Comparison of ENCODE assay signal across 16 cellular contexts in the genomic region with DNA sequence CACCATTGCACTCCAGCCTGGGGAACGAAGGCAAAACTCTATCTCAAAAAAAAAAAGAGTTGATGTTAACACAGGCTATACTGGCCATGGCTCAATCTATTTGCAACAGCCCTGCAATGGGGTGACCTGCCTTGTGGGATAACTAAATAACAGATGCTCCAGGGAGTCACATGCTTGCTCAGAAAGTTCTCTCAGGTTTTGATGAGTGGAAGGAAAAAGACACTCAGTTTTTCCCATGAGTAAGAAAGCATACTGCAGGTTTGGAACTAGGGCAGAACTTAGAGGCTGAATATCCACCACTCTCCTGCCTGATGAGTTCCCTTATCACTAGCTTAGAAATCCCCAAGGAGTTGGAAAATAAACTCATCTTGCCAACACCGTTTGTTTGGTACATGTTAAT. TPM values are rescaled to one million over a fixed set of nuclear protein-coding genes. Genes with fewer than 3 reads are reported as not detected.
DNase-seq lines count a peak whose midpoint lies in the region; ATAC-seq, FAIRE-seq and TF ChIP-seq lines count a peak whose summit lies in the region.
"Had no signal": no experiment of that assay in that cellular context is flagged by ENCODE, and none has a peak within 500 bp of the region (broad histone marks: within the 10 kb centered on the region; RNA-seq: fewer than 3 reads in every experiment).

No MANE protein-coding gene starts in this region.

- H3K9ac ChIP-seq in HepG2 (ENCODE audit: insufficient read depth, low read depth, low read length) = no peak overlapping the region
- H3K9ac ChIP-seq: GM23248 had no signal

- DNase-seq in activated CD4-positive, alpha-beta T cell treated with anti-CD3 and anti-CD28 coated beads for 48 hours = peak; percentile 47
- DNase-seq in activated CD4-positive, alpha-beta T cell treated with anti-CD3 and anti-CD28 coated beads, Interleukin-2, amount 50 U/mL, for 48 hours = no peak
- DNase-seq in HepG2 (ENCODE audit: low spot score) (no peak), right lobe of liver (no peak), pons (ENCODE audit: low spot score) (no peak)
- DNase-seq in activated T-helper 2 cell treated with anti-CD3 and anti-CD28 coated beads, Interferon-gamma antibody, Interleukin-2, Interleukin-4, amounts not matched to agents 10 μg/mL and 5 μg/mL and 100 μg/mL, durations not matched to agents 14 hours and 24 hours and 36 hours (ENCODE audit: low spot score) = no peak
- DNase-seq in stimulated activated naive CD8-positive, alpha-beta T cell treated with anti-CD3 and anti-CD28 coated beads, Interleukin-15, amount 100 ng/mL, for 72 hours = no peak
- DNase-seq: CD8-positive, alpha-beta memory T cell; DMS79; GM23248; NCI-H1105 treated with DMSO at 0.1 percent for 48 hours; NCI-H187; NCI-H226; NCI-H524 treated with DMSO at 0.1 percent for 48 hours had no signal

- H3K27me3 ChIP-seq in HepG2 (ENCODE audit: control insufficient read depth in 1 of 2, insufficient read depth in 2 of 2, low read length in 2 of 2) = no peaks in the 10 kb centered on the region
- H3K27me3 ChIP-seq in right lobe of liver = no peaks in the 10 kb centered on the region

- H3K27me3 Mint-ChIP-seq in activated T-helper 2 cell treated with anti-CD3 and anti-CD28 coated beads, Interferon-gamma antibody, Interleukin-2, Interleukin-4, amounts not matched to agents 10 μg/mL and 5 μg/mL and 100 μg/mL, durations not matched to agents 14 hours and 24 hours and 36 hours (ENCODE audit: low read depth) = no peaks in the 10 kb centered on the region
- no peaks in the 10 kb centered on the region for H3K27me3 Mint-ChIP-seq in stimulated activated naive CD8-positive, alpha-beta T cell treated with anti-CD3 and anti-CD28 coated beads, Interleukin-15, amount 100 ng/mL, for 72 hours
- H3K27me3 Mint-ChIP-seq: CD8-positive, alpha-beta memory T cell had no signal

- H3K4me2 ChIP-seq in HepG2 (ENCODE audit: low read depth, low read length) = no peak overlapping the region

- H4K20me1 ChIP-seq in HepG2 (ENCODE audit: insufficient read depth, low read length) = no peaks in the 10 kb centered on the region

- TF ChIP-seq EP300 in HepG2 (IDR thresholded peaks at IDR 0.05; ENCODE audit: low read depth in 2 of 2, low read length in 2 of 2) (no peak), HepG2 (CRISPR knock-in tag; IDR thresholded peaks at IDR 0.05; ENCODE audit: borderline replicate concordance) (no peak)

- intact Hi-C loops in HepG2 (cut with micrococcal nuclease; ENCODE audit: unreplicated experiment) = no loop called here
- intact Hi-C loops in right lobe of liver (cut with DNase I) = no loop called here
- intact Hi-C loops in activated T-helper 2 cell treated with anti-CD3 and anti-CD28 coated beads, Interferon-gamma antibody, Interleukin-2, Interleukin-4, amounts not matched to agents 10 μg/mL and 5 μg/mL and 100 μg/mL, durations not matched to agents 14 hours and 24 hours and 36 hours (cut with micrococcal nuclease) = loop anchor here (1.0 to 2.0 kb wide), 2 partner anchors 8 to 17 kb away; partner anchors contain the start of gene WSB2

- H3K36me3 ChIP-seq in HepG2 (replicated peaks in 1 of 2; ENCODE audit: control insufficient read depth in 1 of 2, insufficient read depth in 2 of 2, low read length in 2 of 2) (peaks cover 17 to 33% of the 10 kb centered on the region in 2 experiments), right lobe of liver (peaks cover 4 to 23% (median 12%) of the 10 kb centered on the region in 4 donors)

- H2AFZ ChIP-seq in HepG2 (ENCODE audit: low read length) = no peak overlapping the region
- H2AFZ ChIP-seq: GM23248 had no signal

- peaks cover 4% of the 10 kb centered on the region for H3K9me3 Mint-ChIP-seq in activated T-helper 2 cell treated with anti-CD3 and anti-CD28 coated beads, Interferon-gamma antibody, Interleukin-2, Interleukin-4, amounts not matched to agents 10 μg/mL and 5 μg/mL and 100 μg/mL, durations not matched to agents 14 hours and 24 hours and 36 hours
- no peaks in the 10 kb centered on the region for H3K9me3 Mint-ChIP-seq in stimulated activated naive CD8-positive, alpha-beta T cell treated with anti-CD3 and anti-CD28 coated beads, Interleukin-15, amount 100 ng/mL, for 72 hours
- H3K9me3 Mint-ChIP-seq: CD8-positive, alpha-beta memory T cell had no signal

- TF ChIP-seq POLR2A in HepG2 (IDR thresholded peaks at IDR 0.05; ENCODE audit: insufficient read depth in 1 of 2, low read depth in 2 of 2, low read length in 2 of 2) = no peak
- no peak for TF ChIP-seq POLR2A in right lobe of liver (IDR thresholded peaks at IDR 0.05)

- H3K4me1 Mint-ChIP-seq in activated T-helper 2 cell treated with anti-CD3 and anti-CD28 coated beads, Interferon-gamma antibody, Interleukin-2, Interleukin-4, amounts not matched to agents 10 μg/mL and 5 μg/mL and 100 μg/mL, durations not matched to agents 14 hours and 24 hours and 36 hours (ENCODE audit: low read depth) = peaks cover 38% of the 10 kb centered on the region
- peaks cover 39% of the 10 kb centered on the region for H3K4me1 Mint-ChIP-seq in stimulated activated naive CD8-positive, alpha-beta T cell treated with anti-CD3 and anti-CD28 coated beads, Interleukin-15, amount 100 ng/mL, for 72 hours

- H3K4me3 Mint-ChIP-seq in activated T-helper 2 cell treated with anti-CD3 and anti-CD28 coated beads, Interferon-gamma antibody, Interleukin-2, Interleukin-4, amounts not matched to agents 10 μg/mL and 5 μg/mL and 100 μg/mL, durations not matched to agents 14 hours and 24 hours and 36 hours (ENCODE audit: low read depth) = peak overlapping the region; percentile 35
- H3K4me3 Mint-ChIP-seq in stimulated activated naive CD8-positive, alpha-beta T cell treated with anti-CD3 and anti-CD28 coated beads, Interleukin-15, amount 100 ng/mL, for 72 hours = peak overlapping the region in 1 of 2 donors; percentile 44
- H3K4me3 Mint-ChIP-seq: CD8-positive, alpha-beta memory T cell had no signal

- TF ChIP-seq CTCF in HepG2 (CRISPR knock-in tag; IDR thresholded peaks at IDR 0.05) = no peak
- no peak for TF ChIP-seq CTCF in right lobe of liver (IDR thresholded peaks at IDR 0.05)

- peaks cover 11% of the 10 kb centered on the region for H3K4me1 ChIP-seq in HepG2 (ENCODE audit: insufficient read depth, low read length)
- H3K4me1 ChIP-seq in right lobe of liver = no peaks in the 10 kb centered on the region

- FAIRE-seq in HepG2 (lab: Jason Lieb, UNC) = no peak
- FAIRE-seq: D721Med had no signal

- no peak overlapping the region for H3K4me3 ChIP-seq in HepG2 (replicated peaks in 1 of 3; ENCODE audit: insufficient read depth in 1 of 3, low read depth in 2 of 3, low read length in 3 of 3)
- no peak overlapping the region for H3K4me3 ChIP-seq in right lobe of liver
- H3K4me3 ChIP-seq: GM23248 had no signal

- ATAC-seq in HepG2 (no peak), right lobe of liver (no peak), GM18858 (IDR thresholded peaks at IDR 0.05; ENCODE audit: unreplicated experiment) (no peak)
- peak; percentile 49 for ATAC-seq in stimulated activated naive CD8-positive, alpha-beta T cell treated with anti-CD3 and anti-CD28 coated beads, Interleukin-15, amount 100 ng/mL, for 72 hours

- no TSS peak for BruUV-seq in HepG2 (replicated peaks; lab: Mats Ljungman, UMichigan)

- in situ Hi-C loops in HepG2 (cut with HindIII; ENCODE audit: extremely low pct_ligation_motif_present, low pct_unique_long_range_greater_than_20kb) = no loop called here

- H3K36me3 Mint-ChIP-seq in activated T-helper 2 cell treated with anti-CD3 and anti-CD28 coated beads, Interferon-gamma antibody, Interleukin-2, Interleukin-4, amounts not matched to agents 10 μg/mL and 5 μg/mL and 100 μg/mL, durations not matched to agents 14 hours and 24 hours and 36 hours (ENCODE audit: low read depth) = peaks cover 75% of the 10 kb centered on the region

- H3K79me2 ChIP-seq in HepG2 (ENCODE audit: insufficient read depth, low read length) = no peaks in the 10 kb centered on the region

- H3K9me3 ChIP-seq in HepG2 (ENCODE audit: low read length) (no peaks in the 10 kb centered on the region), right lobe of liver (no peaks in the 10 kb centered on the region)

- CTCF ChIA-PET in HepG2 (lab: Yijun Ruan, JAX; ENCODE audit: low intra/inter-chr PET ratio, low total read pairs) = no interaction called here

- TF ChIP-seq RAD21 in HepG2 (CRISPR knock-in tag; IDR thresholded peaks at IDR 0.05) = no peak

- WGBS in HepG2 (ENCODE audit: low lambda C conversion rate) = 98% methylated on average over 2 of the region's 2 CpGs
- WGBS in right lobe of liver (ENCODE audit: insufficient coverage, low coverage, low lambda C conversion rate, missing lambda C conversion rate) = 85% methylated on average over 2 of the region's 2 CpGs

- H3K27ac ChIP-seq in HepG2 (ENCODE audit: extremely low read length, insufficient read depth, low read length) (peak overlapping the region; percentile 43), right lobe of liver (no peak overlapping the region)
- H3K27ac ChIP-seq: GM23248 had no signal

- peak overlapping the region; percentile 92 for H3K27ac Mint-ChIP-seq in activated T-helper 2 cell treated with anti-CD3 and anti-CD28 coated beads, Interferon-gamma antibody, Interleukin-2, Interleukin-4, amounts not matched to agents 10 μg/mL and 5 μg/mL and 100 μg/mL, durations not matched to agents 14 hours and 24 hours and 36 hours
- peak overlapping the region in 1 of 2 donors; percentile 86 for H3K27ac Mint-ChIP-seq in stimulated activated naive CD8-positive, alpha-beta T cell treated with anti-CD3 and anti-CD28 coated beads, Interleukin-15, amount 100 ng/mL, for 72 hours

- POLR2A ChIA-PET in HepG2 (lab: Yijun Ruan, JAX) = interaction anchor here (1.3 kb wide), 1 partner anchor 9 kb away, joined by 5 read pairs; no protein-coding TSS in a partner anchor

RNA-seq across cellular contexts. Expression of gene WSB2, which starts 16.9 kb away (rescaled TPM):
- 31.0 and 39.5 TPM in 2 replicates for total RNA-seq in HepG2 (2016; rRNA removed; fragmentation: Illumina TruSeq; extraction: Trizol)
- total RNA-seq in HepG2 (2016; cell fraction: cytosol; rRNA removed; fragmentation: Illumina TruSeq; extraction: Trizol; ENCODE audit: low read depth) = 58.3 and 64.9 TPM in 2 replicates
- total RNA-seq in HepG2 (2016; cell fraction: insoluble cytoplasmic fraction; rRNA removed; fragmentation: Illumina TruSeq; extraction: Trizol) = 32.3 and 33.3 TPM in 2 replicates
- total RNA-seq in HepG2 (2016; cell fraction: membrane; rRNA removed; fragmentation: Illumina TruSeq; extraction: Trizol) = 113 and 119 TPM in 2 replicates
- total RNA-seq in HepG2 (2016; cell fraction: nucleus; rRNA removed; fragmentation: Illumina TruSeq; extraction: Trizol) = 17.3 and 21.7 TPM in 2 replicates
- polyA plus RNA-seq in HepG2 (2011; rRNA removed) = 76.5 and 82.8 TPM in 2 replicates
- 90.5 and 92.1 TPM in 2 replicates for polyA plus RNA-seq in HepG2 (2011; cell fraction: cytosol; rRNA removed)
- 33.9 and 37.1 TPM in 2 replicates for polyA plus RNA-seq in HepG2 (2011; cell fraction: nucleus; rRNA removed)
- 39.1 and 50.3 TPM in 2 replicates for polyA plus RNA-seq in HepG2 (2012)
- 108 and 109 TPM in 2 replicates for polyA plus RNA-seq in HepG2 (2016; cell fraction: cytosol; fragmentation: Illumina TruSeq; extraction: Trizol; ENCODE audit: low read depth)
- polyA plus RNA-seq in HepG2 (2016; cell fraction: insoluble cytoplasmic fraction; fragmentation: Illumina TruSeq; extraction: Trizol; ENCODE audit: low read depth) = 32.4 and 39.7 TPM in 2 replicates
- 111 and 130 TPM in 2 replicates for polyA plus RNA-seq in HepG2 (2016; cell fraction: membrane; fragmentation: Illumina TruSeq; extraction: Trizol; ENCODE audit: low read depth)
- 25.3 and 27.6 TPM in 2 replicates for polyA plus RNA-seq in HepG2 (2016; cell fraction: nucleus; fragmentation: Illumina TruSeq; extraction: Trizol; ENCODE audit: insufficient read depth, low read depth)
- polyA minus RNA-seq in HepG2 (2011; rRNA and poly(A)+ RNA removed; ENCODE audit: low replicate concordance) = 192 and 280 TPM in 2 replicates
- 89.2 and 103 TPM in 2 replicates for polyA minus RNA-seq in HepG2 (2011; cell fraction: cytosol; rRNA and poly(A)+ RNA removed)
- 50.3 and 54.8 TPM in 2 replicates for polyA minus RNA-seq in HepG2 (2011; cell fraction: nucleus; rRNA and poly(A)+ RNA removed)
- total RNA-seq in right lobe of liver = 10 to 100 TPM; 27.5 to 73.9 (median 49.0) TPM
- 84.2 and 89.3 TPM in 2 replicates for total RNA-seq in activated T-helper 2 cell treated with anti-CD3 and anti-CD28 coated beads, Interferon-gamma antibody, Interleukin-2, Interleukin-4, amounts not matched to agents 10 μg/mL and 5 μg/mL and 100 μg/mL, durations not matched to agents 14 hours and 24 hours and 36 hours

RNA-seq across cellular contexts. Expression of gene RFC5, which starts 27.6 kb away (rescaled TPM):
- 51.4 and 66.2 TPM in 2 replicates for total RNA-seq in HepG2 (2016; rRNA removed; fragmentation: Illumina TruSeq; extraction: Trizol)
- total RNA-seq in HepG2 (2016; cell fraction: cytosol; rRNA removed; fragmentation: Illumina TruSeq; extraction: Trizol; ENCODE audit: low read depth) = 22.7 and 23.4 TPM in 2 replicates
- total RNA-seq in HepG2 (2016; cell fraction: insoluble cytoplasmic fraction; rRNA removed; fragmentation: Illumina TruSeq; extraction: Trizol) = 53.2 and 65.5 TPM in 2 replicates
- total RNA-seq in HepG2 (2016; cell fraction: membrane; rRNA removed; fragmentation: Illumina TruSeq; extraction: Trizol) = 26.8 and 27.2 TPM in 2 replicates
- 36.7 and 42.5 TPM in 2 replicates for total RNA-seq in HepG2 (2016; cell fraction: nucleus; rRNA removed; fragmentation: Illumina TruSeq; extraction: Trizol)
- 12.1 and 16.8 TPM in 2 replicates for polyA plus RNA-seq in HepG2 (2011; rRNA removed)
- 9.6 and 13.1 TPM in 2 replicates for polyA plus RNA-seq in HepG2 (2011; cell fraction: cytosol; rRNA removed)
- 14.0 and 22.1 TPM in 2 replicates for polyA plus RNA-seq in HepG2 (2011; cell fraction: nucleus; rRNA removed)
- polyA plus RNA-seq in HepG2 (2012) = 7.1 and 12.7 TPM in 2 replicates
- polyA plus RNA-seq in HepG2 (2016; cell fraction: cytosol; fragmentation: Illumina TruSeq; extraction: Trizol; ENCODE audit: low read depth) = 9.8 and 11.9 TPM in 2 replicates
- polyA plus RNA-seq in HepG2 (2016; cell fraction: insoluble cytoplasmic fraction; fragmentation: Illumina TruSeq; extraction: Trizol; ENCODE audit: low read depth) = 71.8 and 75.5 TPM in 2 replicates
- 18.4 and 19.2 TPM in 2 replicates for polyA plus RNA-seq in HepG2 (2016; cell fraction: membrane; fragmentation: Illumina TruSeq; extraction: Trizol; ENCODE audit: low read depth)
- polyA plus RNA-seq in HepG2 (2016; cell fraction: nucleus; fragmentation: Illumina TruSeq; extraction: Trizol; ENCODE audit: insufficient read depth, low read depth) = 57.5 and 58.7 TPM in 2 replicates
- polyA minus RNA-seq in HepG2 (2011; rRNA and poly(A)+ RNA removed; ENCODE audit: low replicate concordance) = 15.8 and 70.0 TPM in 2 replicates
- polyA minus RNA-seq in HepG2 (2011; cell fraction: cytosol; rRNA and poly(A)+ RNA removed) = 9.1 and 12.9 TPM in 2 replicates
- 17.5 and 18.8 TPM in 2 replicates for polyA minus RNA-seq in HepG2 (2011; cell fraction: nucleus; rRNA and poly(A)+ RNA removed)
- 1 to 10 TPM; 4.6 to 9.9 (median 8.5) TPM for total RNA-seq in right lobe of liver
- total RNA-seq in activated T-helper 2 cell treated with anti-CD3 and anti-CD28 coated beads, Interferon-gamma antibody, Interleukin-2, Interleukin-4, amounts not matched to agents 10 μg/mL and 5 μg/mL and 100 μg/mL, durations not matched to agents 14 hours and 24 hours and 36 hours = 61.9 and 65.8 TPM in 2 replicates

RNA-seq across cellular contexts. Expression of gene VSIG10, which starts 59.7 kb away (rescaled TPM):
- total RNA-seq in HepG2 (2016; rRNA removed; fragmentation: Illumina TruSeq; extraction: Trizol) = 35.6 and 42.5 TPM in 2 replicates
- total RNA-seq in HepG2 (2016; cell fraction: cytosol; rRNA removed; fragmentation: Illumina TruSeq; extraction: Trizol; ENCODE audit: low read depth) = 41.4 and 41.9 TPM in 2 replicates
- 29.0 and 43.3 TPM in 2 replicates for total RNA-seq in HepG2 (2016; cell fraction: insoluble cytoplasmic fraction; rRNA removed; fragmentation: Illumina TruSeq; extraction: Trizol)
- total RNA-seq in HepG2 (2016; cell fraction: membrane; rRNA removed; fragmentation: Illumina TruSeq; extraction: Trizol) = 61.2 and 66.1 TPM in 2 replicates
- total RNA-seq in HepG2 (2016; cell fraction: nucleus; rRNA removed; fragmentation: Illumina TruSeq; extraction: Trizol) = 32.5 and 36.1 TPM in 2 replicates
- 25.6 and 28.6 TPM in 2 replicates for polyA plus RNA-seq in HepG2 (2011; rRNA removed)
- 14.4 and 18.0 TPM in 2 replicates for polyA plus RNA-seq in HepG2 (2011; cell fraction: cytosol; rRNA removed)
- 31.1 and 32.4 TPM in 2 replicates for polyA plus RNA-seq in HepG2 (2011; cell fraction: nucleus; rRNA removed)
- polyA plus RNA-seq in HepG2 (2012) = 17.8 and 18.7 TPM in 2 replicates
- 37.2 and 39.4 TPM in 2 replicates for polyA plus RNA-seq in HepG2 (2016; cell fraction: cytosol; fragmentation: Illumina TruSeq; extraction: Trizol; ENCODE audit: low read depth)
- polyA plus RNA-seq in HepG2 (2016; cell fraction: insoluble cytoplasmic fraction; fragmentation: Illumina TruSeq; extraction: Trizol; ENCODE audit: low read depth) = 24.5 and 25.4 TPM in 2 replicates
- 41.6 and 46.3 TPM in 2 replicates for polyA plus RNA-seq in HepG2 (2016; cell fraction: membrane; fragmentation: Illumina TruSeq; extraction: Trizol; ENCODE audit: low read depth)
- 44.9 and 47.7 TPM in 2 replicates for polyA plus RNA-seq in HepG2 (2016; cell fraction: nucleus; fragmentation: Illumina TruSeq; extraction: Trizol; ENCODE audit: insufficient read depth, low read depth)
- polyA minus RNA-seq in HepG2 (2011; rRNA and poly(A)+ RNA removed; ENCODE audit: low replicate concordance) = 47.1 and 101 TPM in 2 replicates
- 10.2 and 11.3 TPM in 2 replicates for polyA minus RNA-seq in HepG2 (2011; cell fraction: cytosol; rRNA and poly(A)+ RNA removed)
- 40.0 and 44.4 TPM in 2 replicates for polyA minus RNA-seq in HepG2 (2011; cell fraction: nucleus; rRNA and poly(A)+ RNA removed)
- total RNA-seq in right lobe of liver = 10 to 100 TPM; 13.1 to 31.3 (median 20.1) TPM
- total RNA-seq in activated T-helper 2 cell treated with anti-CD3 and anti-CD28 coated beads, Interferon-gamma antibody, Interleukin-2, Interleukin-4, amounts not matched to agents 10 μg/mL and 5 μg/mL and 100 μg/mL, durations not matched to agents 14 hours and 24 hours and 36 hours = 9.6 and 11.1 TPM in 2 replicates
